8 cellular contexts compared by ENCODE assay signal in the genomic region with DNA sequence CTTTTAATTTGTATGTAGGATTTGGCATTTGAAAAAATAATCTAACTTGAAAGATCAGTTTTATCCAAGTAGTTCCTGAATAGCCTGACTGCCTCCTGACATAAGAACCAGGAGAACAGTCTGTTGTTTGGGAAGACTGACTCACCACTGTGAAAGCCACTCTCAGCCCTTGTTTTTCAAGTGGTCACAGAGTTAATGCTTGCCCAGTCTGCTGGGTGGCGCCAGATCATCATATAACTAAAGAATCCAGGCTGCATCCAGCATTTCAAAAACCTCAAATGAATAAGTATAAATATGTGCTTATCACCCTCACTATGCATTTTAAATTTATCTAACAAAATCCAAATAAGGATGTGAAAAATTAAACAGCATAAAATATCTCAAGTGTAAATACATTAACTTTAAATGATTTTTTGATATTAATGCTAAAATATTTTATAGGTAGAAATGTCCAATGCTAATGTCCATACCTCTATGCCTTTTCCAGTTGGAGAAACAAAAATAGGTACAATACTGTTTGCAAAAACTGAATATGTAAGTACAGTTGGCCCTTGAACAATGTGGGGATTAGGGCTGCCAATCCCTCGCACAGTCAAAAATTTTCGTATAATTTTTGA. TPM values are rescaled to one million over a fixed set of nuclear protein-coding genes. Genes with fewer than 3 reads are reported as not detected.
DNase-seq lines count a peak whose midpoint lies in the region; ATAC-seq, FAIRE-seq and TF ChIP-seq lines count a peak whose summit lies in the region.

No MANE protein-coding gene starts in this region.

- H3K27me3 Mint-ChIP-seq in HFFc6 (ENCODE audit: insufficient read depth), result no peaks in the 10 kb centered on the region
- H3K27me3 Mint-ChIP-seq in T-helper 17 cell, result peaks cover 3% of the 10 kb centered on the region

- H3K4me3 Mint-ChIP-seq in HFFc6 (no peak overlapping the region), T-helper 17 cell (no peak overlapping the region)

- no peak for FAIRE-seq in D721Med (lab: Jason Lieb, UNC)

- no peaks in the 10 kb centered on the region for H3K9me3 ChIP-seq in T-helper 17 cell (ENCODE audit: control insufficient read depth, low read length, poor library complexity, severe bottlenecking)

- no peaks in the 10 kb centered on the region for H3K4me1 Mint-ChIP-seq in HFFc6 (ENCODE audit: low read depth)
- no peaks in the 10 kb centered on the region for H3K4me1 Mint-ChIP-seq in T-helper 17 cell

- no peaks in the 10 kb centered on the region for H3K36me3 Mint-ChIP-seq in HFFc6 (ENCODE audit: low read depth)
- H3K36me3 Mint-ChIP-seq in T-helper 17 cell (ENCODE audit: low read depth), result no peaks in the 10 kb centered on the region

- in situ Hi-C loops in T47D (cut with HindIII; ENCODE audit: low pct_unique_long_range_greater_than_20kb, low sequenced_read_pairs), result no loop called here

- TF ChIP-seq CTCF in D721Med (IDR thresholded peaks at IDR 0.05; ENCODE audit: insufficient read depth, missing control alignments) (peak; percentile 83), HFFc6 (IDR thresholded peaks at IDR 0.05) (peak; percentile 8; the same call in 1 of the 2 replicates)

- no peak for ATAC-seq in T-helper 17 cell
- no peak for ATAC-seq in GM18520 (IDR thresholded peaks at IDR 0.05; ENCODE audit: unreplicated experiment)

- H3K27ac Mint-ChIP-seq in HFFc6, result no peak overlapping the region
- H3K27ac Mint-ChIP-seq in T-helper 17 cell, result no peak overlapping the region

- no peak for DNase-seq in D721Med (ENCODE audit: insufficient read length, low spot score)
- DNase-seq in HFFc6, result no peak
- peak; percentile 65 to 83 for DNase-seq in NCI-H524 (lab: John Stamatoyannopoulos, UW)
- DNase-seq in T47D (ENCODE audit: low read depth in 1 of 2, low spot score in 1 of 2), result peak; percentile 46 to 88
- DNase-seq in kidney glomerular epithelial cell (lab: John Stamatoyannopoulos, UW), result peak; percentile 63
- no peak for DNase-seq in NCI-H2227 treated with DMSO at 0.1 percent for 48 hours (lab: John Stamatoyannopoulos, UW)
- DNase-seq in T-helper 17 cell, result no peak

- peaks cover 39% of the 10 kb centered on the region for H3K9me3 Mint-ChIP-seq in HFFc6

RNA-seq across cellular contexts. Expression of gene ZBBX, which starts 26.9 kb away (rescaled TPM):
- not detected for total RNA-seq in HFFc6 (2021; fragmentation: NEBNext Ultra II Directional; extraction: Animal tissue kit (Norgen Biotek cat#: 25700))
- not detected for total RNA-seq in T-helper 17 cell

Comparison
In these comparisons a context has a peak if more than half of its experiments do, and no peak if none do; other contexts are left out.
1. DNase-seq: peak in NCI-H524 (2 of 2), T47D (2 of 2) and kidney glomerular epithelial cell (single experiment); none in D721Med (single experiment), HFFc6 (single experiment), NCI-H2227 treated with DMSO at 0.1 percent for 48 hours (single experiment) and T-helper 17 cell (0 of 3).